ENCODE assay signal across 12 cellular contexts in genomic region chrX:14871767-14872166, GRCh38. TPM values are rescaled to one million over a fixed set of nuclear protein-coding genes. Genes with fewer than 3 reads are reported as not detected.
A peak's percentile ranks its signal among the peaks of the same experiment; 100 is the strongest.
DNase-seq lines count a peak whose midpoint lies in the region; ATAC-seq, FAIRE-seq and TF ChIP-seq lines count a peak whose summit lies in the region.
"Had no signal": no experiment of that assay in that cellular context is flagged by ENCODE, and none has a peak within 500 bp of the region (broad histone marks: within the 10 kb centered on the region; RNA-seq: fewer than 3 reads in every experiment).

No MANE protein-coding gene starts in this region.

- no TSS peak for BruUV-seq in A673 (replicated peaks; lab: Mats Ljungman, UMichigan)

- TF ChIP-seq CTCF in A673 (conservative IDR thresholded peaks at IDR 0.05; ENCODE audit: low read depth, low read length) (no peak), GM12864 (IDR thresholded peaks at IDR 0.05; ENCODE audit: low read depth, low read length, missing control alignments) (no peak)

- no peak for FAIRE-seq in urothelium cell line (lab: Jason Lieb, UNC)

- DNase-seq in A673 (ENCODE audit: low spot score) (no peak), GM12864 (ENCODE audit: low read depth) (no peak), SK-N-MC (ENCODE audit: low read depth, low spot score) (no peak), NCI-H2029 (lab: John Stamatoyannopoulos, UW) (no peak), NOMO-1 treated with DMSO at 0.1 percent for 48 hours (lab: John Stamatoyannopoulos, UW; ENCODE audit: unreplicated experiment) (no peak), urothelium cell line (ENCODE audit: low spot score) (no peak)
- DNase-seq: amniotic stem cell; effector CD8-positive, alpha-beta T cell; NK-92 treated with Interleukin-12 subunit alpha and Interleukin-12 subunit beta, amount 100 ng/mL, for 24 hours; stimulated activated CD4-positive, alpha-beta T cell treated with anti-CD3 and anti-CD28 coated beads, Interleukin-12 subunit alpha, Interleukin-12 subunit beta, amount 100 ng/mL, for 4 hours had no signal

- H3K4me1 ChIP-seq in A673 (ENCODE audit: insufficient read depth, low read length, poor library complexity, severe bottlenecking), result no peaks in the 10 kb centered on the region

- peaks cover 12% of the 10 kb centered on the region for H3K9me3 ChIP-seq in A673 (ENCODE audit: low read depth, low read length, poor library complexity, severe bottlenecking)
- H3K9me3 ChIP-seq in SK-N-MC (ENCODE audit: low read depth, low read length), result 0 out of 2 replicates have a peak, but pooled peaks cover 12% of the 10 kb centered on the region

- no peak for ATAC-seq in GM19463 (IDR thresholded peaks at IDR 0.05; ENCODE audit: unreplicated experiment)

- POLR2A ChIA-PET in A673 (lab: Charles Lee; ENCODE audit: low non-redundant PET), result no interaction called here

- H3K4me3 ChIP-seq in A673 (ENCODE audit: low read depth, low read length, poor library complexity, severe bottlenecking) (peak overlapping the region; percentile 62), GM12864 (ENCODE audit: low read depth, low read length) (peak overlapping the region; percentile 64; the same call in 1 of the 2 replicates), SK-N-MC (peak overlapping the region; percentile 78), iPS-11a (ENCODE audit: low read depth, low read length) (peak overlapping the region; percentile 13)

- H3K9ac ChIP-seq in SK-N-MC (ENCODE audit: insufficient read length), result peak overlapping the region; percentile 35

- H3K27me3 ChIP-seq in A673 (replicated peaks; ENCODE audit: insufficient read depth, low read depth, low read length, poor library complexity), result no peaks in the 10 kb centered on the region

- intact Hi-C loops in A673 (cut with micrococcal nuclease; ENCODE audit: unreplicated experiment), result no loop called here

- CTCF ChIA-PET in A673 (lab: Charles Lee), result no interaction called here

- no peak overlapping the region for H3K27ac ChIP-seq in A673 (ENCODE audit: low read depth, low read length, poor library complexity, severe bottlenecking)
- no peak overlapping the region for H3K27ac ChIP-seq in SK-N-MC

- H3K36me3 ChIP-seq in A673 (ENCODE audit: insufficient read depth, low read length, poor library complexity, severe bottlenecking), result peaks cover 8% of the 10 kb centered on the region
- H3K36me3 ChIP-seq in SK-N-MC (ENCODE audit: insufficient read depth, low read length), result peaks cover 21% of the 10 kb centered on the region

RNA-seq across cellular contexts. Expression of gene FANCB, which starts 1.1 kb away (rescaled TPM):
- total RNA-seq in A673 (2021), result 16.8 and 17.4 TPM in 2 replicates

RNA-seq across cellular contexts. Expression of gene MOSPD2, which starts 1.5 kb away (rescaled TPM):
- 7.7 and 11.5 TPM in 2 replicates for total RNA-seq in A673 (2021)

Comparison
In these comparisons a context has a peak if more than half of its experiments do, and no peak if none do; other contexts are left out.
1. H3K4me3 ChIP-seq: peak in every context shown above with its lines; median percentile 78 in SK-N-MC; 64 in GM12864; 62 in A673; 13 in iPS-11a.